ENCODE assay signal across 25 cellular contexts in genomic region chr16:359067-359763, GRCh38. TPM values are rescaled to one million over a fixed set of nuclear protein-coding genes. Genes with fewer than 3 reads are reported as not detected.
DNase-seq lines count a peak whose midpoint lies in the region; ATAC-seq lines count a peak whose summit lies in the region.
"Had no signal": no experiment of that assay in that cellular context is flagged by ENCODE, and none has a peak within 500 bp of the region (broad histone marks: within the 10 kb centered on the region; RNA-seq: fewer than 3 reads in every experiment).

No MANE protein-coding gene starts in this region.

- DNase-seq in right cardiac atrium (peak in 2 of 3 donors; percentile 52 to 62), left cardiac atrium (no peak), left lobe of liver (ENCODE audit: low spot score) (peak; percentile 47), posterior vena cava (ENCODE audit: low spot score) (peak; percentile 79), NCI-H2171 treated with DMSO at 0.1 percent for 48 hours (lab: John Stamatoyannopoulos, UW) (no peak)
- DNase-seq in stimulated activated naive CD4-positive, alpha-beta T cell (lab: John Stamatoyannopoulos, UW), result no peak
- DNase-seq: 8988T, ACHN, BE2C, Calu3, DMS79 treated with DMSO at 0.1 percent for 48 hours, GF-D8, HCEC 1CT, Kasumi-1, NCI-H1092 treated with DMSO at 0.1 percent for 48 hours, NCI-H1436 treated with DMSO at 0.1 percent for 48 hours, NCI-H187 treated with DMSO at 0.1 percent for 48 hours, NCI-H446, NCI-H524 treated with DMSO at 0.1 percent for 48 hours, NCI-H774, PC-9, SHP77 had no signal

- no peaks in the 10 kb centered on the region for H3K9me3 ChIP-seq in right cardiac atrium (ENCODE audit: control insufficient read depth, low read length)
- H3K9me3 ChIP-seq: BE2C had no signal

- H3K4me1 ChIP-seq in right cardiac atrium (ENCODE audit: control insufficient read depth, insufficient read depth, low read length), result no peaks in the 10 kb centered on the region
- H3K4me1 ChIP-seq: BE2C had no signal

- no peaks in the 10 kb centered on the region for H3K27me3 ChIP-seq in right cardiac atrium (ENCODE audit: control insufficient read depth, insufficient read depth)

- 78% methylated on average over 19 of the region's 19 CpGs for WGBS in right cardiac atrium

- H3K27ac ChIP-seq in right cardiac atrium (ENCODE audit: low read length), result no peak overlapping the region
- H3K27ac ChIP-seq: PC-9, RWPE1 had no signal

- intact Hi-C loops in right cardiac atrium (cut with DNase I), result loop anchor here in 1 of 4 donors (10.0 kb wide), 1 partner anchor 124 kb away; the partner anchor contains the start of gene FAM234A
- intact Hi-C loops in left cardiac atrium (cut with DNase I), result loop anchor here in 1 of 2 donors (10.0 kb wide), 1 partner anchor 114 kb away; no protein-coding TSS in a partner anchor
- intact Hi-C loops in posterior vena cava (cut with DNase I), result no loop called here

- ATAC-seq in right cardiac atrium (no peak), left cardiac atrium (no peak), left lobe of liver (no peak), HG03457 (IDR thresholded peaks at IDR 0.05; ENCODE audit: unreplicated experiment) (no peak)
- ATAC-seq: K562 had no signal

- no peak overlapping the region for H3K4me3 ChIP-seq in right cardiac atrium (ENCODE audit: low read length)
- H3K4me3 ChIP-seq: K562, PC-9 had no signal

RNA-seq across cellular contexts. Expression of gene AXIN1, which starts 6.7 kb away (rescaled TPM):
- total RNA-seq in right cardiac atrium, result 10 to 100 TPM in 3 of 4 donors, 1 to 10 TPM in 1; 8.4 to 12.2 (median 10.6) TPM
- 10.2 TPM for polyA plus RNA-seq in right cardiac atrium
- 10 to 100 TPM; 10.9 to 12.3 TPM for total RNA-seq in left cardiac atrium
- 8.5 TPM for total RNA-seq in left lobe of liver
- total RNA-seq in posterior vena cava, result 10 to 100 TPM; 13.4 to 19.0 TPM

RNA-seq across cellular contexts. Expression of gene MRPL28, which starts 11.1 kb away (rescaled TPM):
- total RNA-seq in right cardiac atrium (10 to 100 TPM; 63.9 to 74.9 (median 69.3) TPM), left cardiac atrium (10 to 100 TPM; 63.2 to 63.4 TPM), left lobe of liver (36.1 TPM), posterior vena cava (10 to 100 TPM; 35.7 to 36.0 TPM)
- 130 TPM for polyA plus RNA-seq in right cardiac atrium

RNA-seq across cellular contexts. Expression of gene PGAP6, which starts 22.6 kb away (rescaled TPM):
- 10 to 100 TPM; 28.0 to 39.5 (median 34.8) TPM for total RNA-seq in right cardiac atrium
- polyA plus RNA-seq in right cardiac atrium, result 33.2 TPM
- 10 to 100 TPM; 27.3 to 33.5 TPM for total RNA-seq in left cardiac atrium
- 32.6 TPM for total RNA-seq in left lobe of liver
- total RNA-seq in posterior vena cava, result 10 to 100 TPM; 24.7 to 28.9 TPM

RNA-seq across cellular contexts. Expression of gene NME4, which starts 37.8 kb away (rescaled TPM):
- total RNA-seq in right cardiac atrium (10 to 100 TPM; 49.7 to 86.4 (median 66.0) TPM), left cardiac atrium (10 to 100 TPM; 45.3 to 71.1 TPM), left lobe of liver (64.9 TPM), posterior vena cava (100 to 1,000 TPM in 1 of 2 donors, 10 to 100 TPM in 1; 70.7 to 108 TPM)
- polyA plus RNA-seq in right cardiac atrium, result 73.1 TPM

RNA-seq across cellular contexts. Expression of gene DECR2, which starts 42.5 kb away (rescaled TPM):
- total RNA-seq in right cardiac atrium (10 to 100 TPM in 3 of 4 donors, 1 to 10 TPM in 1; 8.6 to 14.6 (median 13.3) TPM), left cardiac atrium (10 to 100 TPM in 1 of 2 donors, 1 to 10 TPM in 1; 8.9 to 15.9 TPM), left lobe of liver (109 TPM), posterior vena cava (10 to 100 TPM; 11.2 to 12.9 TPM)
- 14.3 TPM for polyA plus RNA-seq in right cardiac atrium

Comparison
In these comparisons a context has a peak if more than half of its experiments do, and no peak if none do; other contexts are left out.
1. DNase-seq: peak in right cardiac atrium (2 of 3), left lobe of liver (single experiment) and posterior vena cava (single experiment); none in left cardiac atrium (single experiment), stimulated activated naive CD4-positive, alpha-beta T cell (0 of 6) and NCI-H2171 treated with DMSO at 0.1 percent for 48 hours (single experiment).